In the genomic region with DNA sequence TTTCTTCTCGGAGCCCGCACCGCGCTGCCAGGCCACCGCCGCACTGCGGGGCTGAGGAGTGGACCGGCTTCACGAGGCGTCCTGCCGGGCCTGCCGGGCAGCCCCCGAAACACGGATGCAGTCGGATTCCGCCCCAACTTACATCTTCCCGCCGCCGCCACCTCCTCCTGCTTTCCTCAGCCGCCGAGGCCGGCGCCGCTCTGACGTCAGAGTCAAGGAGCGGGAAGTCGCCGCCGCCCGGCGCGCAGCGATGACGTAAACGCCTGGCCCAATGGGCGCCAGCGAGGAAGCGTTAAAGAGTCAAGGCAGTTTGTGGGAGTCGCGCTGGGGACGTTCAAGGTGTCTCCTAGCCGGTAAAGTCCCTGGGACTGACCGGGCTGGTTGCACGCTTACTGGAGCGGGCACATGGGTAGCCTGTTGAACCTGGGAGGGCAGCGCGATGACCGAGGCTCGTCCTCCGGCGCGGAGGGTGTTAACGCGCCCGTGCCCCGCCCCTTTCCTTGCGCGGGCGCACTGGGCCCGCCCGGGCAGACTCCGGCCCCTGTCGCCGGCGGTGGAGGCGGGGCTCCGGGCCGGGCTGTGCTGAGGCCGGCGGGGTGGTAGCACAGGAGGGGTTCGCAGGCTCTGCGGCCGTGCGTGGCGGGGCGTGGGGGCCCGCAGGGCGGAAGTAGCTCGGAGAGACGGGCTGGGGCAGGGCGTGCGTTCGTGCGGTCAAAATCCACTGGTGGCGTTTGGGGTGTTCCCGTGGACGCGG, we compare ENCODE assay signal across 9 cellular contexts. TPM values are rescaled to one million over a fixed set of nuclear protein-coding genes. Genes with fewer than 3 reads are reported as not detected.
A peak's percentile ranks its signal among the peaks of the same experiment; 100 is the strongest.
DNase-seq lines count a peak whose midpoint lies in the region; ATAC-seq, FAIRE-seq and TF ChIP-seq lines count a peak whose summit lies in the region.
"Had no signal": no experiment of that assay in that cellular context is flagged by ENCODE, and none has a peak within 500 bp of the region (broad histone marks: within the 10 kb centered on the region; RNA-seq: fewer than 3 reads in every experiment).

A gene with protein sequence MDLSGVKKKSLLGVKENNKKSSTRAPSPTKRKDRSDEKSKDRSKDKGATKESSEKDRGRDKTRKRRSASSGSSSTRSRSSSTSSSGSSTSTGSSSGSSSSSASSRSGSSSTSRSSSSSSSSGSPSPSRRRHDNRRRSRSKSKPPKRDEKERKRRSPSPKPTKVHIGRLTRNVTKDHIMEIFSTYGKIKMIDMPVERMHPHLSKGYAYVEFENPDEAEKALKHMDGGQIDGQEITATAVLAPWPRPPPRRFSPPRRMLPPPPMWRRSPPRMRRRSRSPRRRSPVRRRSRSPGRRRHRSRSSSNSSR (minus strand): TSS at position 214 of the 754 bp plus-strand sequence. CDS start 3,483 bp downstream, outside the sequence.

- ATAC-seq in GM19025 (IDR thresholded peaks at IDR 0.05; ENCODE audit: low read depth, unreplicated experiment) (peak; percentile 66), HG03280 (IDR thresholded peaks at IDR 0.05; ENCODE audit: unreplicated experiment) (peak; percentile 82)
- ATAC-seq in activated CD4-positive, CD25-positive, alpha-beta regulatory T cell treated with anti-CD3 and anti-CD28 coated beads, Interleukin-2, amount 50 U/mL, for 24 hours = peak; percentile 85 to 91
- peak; percentile 79 for ATAC-seq in central memory CD8-positive, alpha-beta T cell (replicated peaks; ENCODE audit: extremely low read depth, poor library complexity, severe bottlenecking)

- H3K79me2 ChIP-seq in keratinocyte (ENCODE audit: control insufficient read depth, insufficient read depth, low read length) = peaks cover 54% of the 10 kb centered on the region

- H3K27ac Mint-ChIP-seq in central memory CD8-positive, alpha-beta T cell (ENCODE audit: low read depth) = peak within 1 kb of the TSS; percentile 99

- no peaks in the 10 kb centered on the region for H3K27me3 Mint-ChIP-seq in central memory CD8-positive, alpha-beta T cell

- H3K9me3 ChIP-seq in keratinocyte (ENCODE audit: control insufficient read depth, low read depth, low read length) = no peaks in the 10 kb centered on the region

- peak within 1 kb of the TSS; percentile 99 for H3K4me3 Mint-ChIP-seq in central memory CD8-positive, alpha-beta T cell

- H3K36me3 ChIP-seq in keratinocyte (ENCODE audit: control insufficient read depth in 2 of 2, extremely low read depth in 1 of 2, insufficient read depth in 2 of 2, low read length in 2 of 2) = peaks cover 7 to 19% of the 10 kb centered on the region in 2 experiments

- H3K27me3 ChIP-seq in keratinocyte (ENCODE audit: control insufficient read depth, extremely low read depth, insufficient read depth, low read length) = no peaks in the 10 kb centered on the region

- peak within 1 kb of the TSS; percentile 95 for H3K27ac ChIP-seq in keratinocyte (ENCODE audit: control insufficient read depth, insufficient read depth, low read length)

- H3K36me3 Mint-ChIP-seq in central memory CD8-positive, alpha-beta T cell (ENCODE audit: insufficient read depth) = peaks cover 40% of the 10 kb centered on the region

- H4K20me1 ChIP-seq in keratinocyte (ENCODE audit: control insufficient read depth, extremely low read depth, insufficient read depth, low read length) = peaks cover 33% of the 10 kb centered on the region

- TF ChIP-seq CTCF in AG10803 (conservative IDR thresholded peaks at IDR 0.05; ENCODE audit: low read length) = no peak
- TF ChIP-seq CTCF in keratinocyte (optimal IDR thresholded peaks at IDR 0.05 in 1 of 3, IDR thresholded peaks at IDR 0.05 in 1 of 3, conservative IDR thresholded peaks at IDR 0.05 in 1 of 3; ENCODE audit: extremely low read depth in 1 of 3, insufficient read depth in 2 of 3, low read length in 3 of 3) = no peak

- H3K4me2 ChIP-seq in keratinocyte (ENCODE audit: control insufficient read depth, extremely low read depth, insufficient read depth, low read depth, low read length) = peak within 1 kb of the TSS; percentile 89

- H3K4me3 ChIP-seq in AG10803 (ENCODE audit: low read length) (peak within 1 kb of the TSS; percentile 94), keratinocyte (ENCODE audit: control insufficient read depth in 2 of 3, extremely low read depth in 1 of 3, insufficient read depth in 2 of 3, low read depth in 1 of 3, low read length in 3 of 3) (peak within 1 kb of the TSS; percentile 86 to 94 (median 89))

- peak within 1 kb of the TSS; percentile 92 for H3K9ac ChIP-seq in keratinocyte (ENCODE audit: control insufficient read depth, extremely low read depth, insufficient read depth, low read length)

- H3K9me3 Mint-ChIP-seq in central memory CD8-positive, alpha-beta T cell = no peaks in the 10 kb centered on the region

- H3K4me1 Mint-ChIP-seq in central memory CD8-positive, alpha-beta T cell = peaks cover 41% of the 10 kb centered on the region

- dilution Hi-C loops in keratinocyte (cut with MboI; ENCODE audit: extremely low pct_ligation_motif_present, low sequenced_read_pairs) = no loop called here

- DNase-seq in AG10803 (ENCODE audit: low read depth) = peak; percentile 92
- DNase-seq in NCI-H345 treated with DMSO at 0.1 percent for 48 hours (lab: John Stamatoyannopoulos, UW; ENCODE audit: unreplicated experiment) = peak; percentile 95
- DNase-seq in central memory CD8-positive, alpha-beta T cell (ENCODE audit: low spot score in 2 of 2) = peak; percentile 93 to 94
- peak; percentile 60 for DNase-seq in keratinocyte (ENCODE audit: low read depth, low spot score)
- peak; percentile 92 to 97 (median 92) for DNase-seq in stimulated activated CD4-positive, alpha-beta T cell treated with anti-CD3 and anti-CD28 coated beads, Interleukin-12 subunit alpha, Interleukin-12 subunit beta, amount 100 ng/mL, for 48 hours (ENCODE audit: low read depth in 2 of 3, low spot score in 1 of 3)

- H3K9me1 ChIP-seq in keratinocyte (ENCODE audit: control insufficient read depth, extremely low read depth, insufficient read depth, low read length) = peaks cover 2% of the 10 kb centered on the region

- no peak for FAIRE-seq in keratinocyte (lab: Jason Lieb, UNC)
- FAIRE-seq: TTC549 had no signal

- H3K4me1 ChIP-seq in keratinocyte (ENCODE audit: control insufficient read depth, extremely low read depth, insufficient read depth, low read length) = peaks cover 15% of the 10 kb centered on the region

- H2AFZ ChIP-seq in keratinocyte (ENCODE audit: control insufficient read depth, low read length) = peak within 1 kb of the TSS; percentile 100

RNA-seq across cellular contexts. Expression of the gene that starts here (rescaled TPM):
- 79.2 to 226 TPM (median 89.4 TPM) in 3 replicates for polyA plus RNA-seq in keratinocyte
- 103 TPM for polyA plus RNA-seq in keratinocyte (2011; ENCODE audit: low read depth)
- 120 and 165 TPM in 2 replicates for polyA plus RNA-seq in keratinocyte (2011; cell fraction: cytosol; rRNA removed)
- polyA plus RNA-seq in keratinocyte (2011; cell fraction: nucleus; rRNA removed) = 157 and 175 TPM in 2 replicates
- 143 and 168 TPM in 2 replicates for polyA plus RNA-seq in keratinocyte (2012; ENCODE audit: low replicate concordance)
- polyA minus RNA-seq in keratinocyte = 86.9 to 133 TPM (median 89.3 TPM) in 3 replicates
- polyA minus RNA-seq in keratinocyte (2011; cell fraction: cytosol; rRNA and poly(A)+ RNA removed) = 122 TPM
- polyA minus RNA-seq in keratinocyte (2011; cell fraction: nucleus; rRNA and poly(A)+ RNA removed) = 45.5 and 56.1 TPM in 2 replicates

Comparison
In these comparisons a context has a peak if more than half of its experiments do, and no peak if none do; other contexts are left out.
1. Peak in every context shown above with its lines: DNase-seq, ATAC-seq, H3K4me3 ChIP-seq and H3K27ac ChIP-seq.